ENCODE assay signal across 8 cellular contexts in genomic region chr9:34522971-34523797, GRCh38. TPM values are rescaled to one million over a fixed set of nuclear protein-coding genes. Genes with fewer than 3 reads are reported as not detected.
DNase-seq lines count a peak whose midpoint lies in the region; ATAC-seq and TF ChIP-seq lines count a peak whose summit lies in the region.

TSS of gene ENHO (minus strand) at chr9:34522990. CDS start at chr9:34521695, 1,295 bp downstream.

- peak; percentile 97 for ATAC-seq in gastroesophageal sphincter

- H3K79me2 ChIP-seq in MM.1S (ENCODE audit: low read length): no peaks in the 10 kb centered on the region

- H3K9ac ChIP-seq in MM.1S (ENCODE audit: low read length) (peak within 1 kb of the TSS; percentile 9; the same call in 1 of the 2 replicates), SK-N-MC (ENCODE audit: insufficient read length) (peak within 1 kb of the TSS; percentile 43)

- peaks cover 21% of the 10 kb centered on the region for H3K4me1 Mint-ChIP-seq in activated naive CD4-positive, alpha-beta T cell treated with anti-CD3 and anti-CD28 coated beads, Interleukin-2, amount 10 ng/mL, durations not matched to agents 7 days and 5 days

- CTCF ChIA-PET in activated naive CD4-positive, alpha-beta T cell treated with anti-CD3 and anti-CD28 coated beads, Interleukin-2, amount 10 ng/mL, durations not matched to agents 7 days and 5 days (lab: Charles Lee): interaction anchor here (1.0 to 1.1 kb wide), 3 partner anchors 81 to 119 kb away, joined by 3 to 4 read pairs (median 3); no protein-coding TSS in a partner anchor

- no peaks in the 10 kb centered on the region for H4K20me1 ChIP-seq in MM.1S (ENCODE audit: insufficient read depth, low read length)

- TF ChIP-seq CTCF in MM.1S (IDR thresholded peaks at IDR 0.05; ENCODE audit: low read length) (no peak), gastroesophageal sphincter (IDR thresholded peaks at IDR 0.05) (peak in 3 of 4 experiments; percentile 17 to 47 (median 43)), neutrophil (IDR thresholded peaks at IDR 0.05) (peak; percentile 59)

- no peak within 1 kb of the TSS for H3K27ac Mint-ChIP-seq in activated naive CD4-positive, alpha-beta T cell treated with anti-CD3 and anti-CD28 coated beads, Interleukin-2, amount 10 ng/mL, durations not matched to agents 7 days and 5 days

- H2AFZ ChIP-seq in MM.1S (ENCODE audit: low read length): peak within 1 kb of the TSS; percentile 57

- peak within 1 kb of the TSS; percentile 27 for H3K4me3 Mint-ChIP-seq in activated naive CD4-positive, alpha-beta T cell treated with anti-CD3 and anti-CD28 coated beads, Interleukin-2, amount 10 ng/mL, durations not matched to agents 7 days and 5 days

- no peaks in the 10 kb centered on the region for H3K36me3 Mint-ChIP-seq in activated naive CD4-positive, alpha-beta T cell treated with anti-CD3 and anti-CD28 coated beads, Interleukin-2, amount 10 ng/mL, durations not matched to agents 7 days and 5 days

- H3K27ac ChIP-seq in MM.1S (ENCODE audit: low read length) (no peak within 1 kb of the TSS), SK-N-MC (no peak within 1 kb of the TSS), gastroesophageal sphincter (peak within 1 kb of the TSS in 3 of 4 donors; percentile 49 to 64 (median 59)), neutrophil (peak within 1 kb of the TSS; percentile 10)

- TF ChIP-seq EP300 in gastroesophageal sphincter (IDR thresholded peaks at IDR 0.05): no peak

- peaks cover 60% of the 10 kb centered on the region for H3K27me3 Mint-ChIP-seq in activated naive CD4-positive, alpha-beta T cell treated with anti-CD3 and anti-CD28 coated beads, Interleukin-2, amount 10 ng/mL, durations not matched to agents 7 days and 5 days

- H3K4me1 ChIP-seq in HAP-1 (peaks cover 7% of the 10 kb centered on the region), MM.1S (ENCODE audit: low read length) (0 out of 2 replicates have a peak, but pooled peaks cover 4% of the 10 kb centered on the region), gastroesophageal sphincter (peaks cover 0 to 18% (median 6%) of the 10 kb centered on the region in 3 donors), neutrophil (ENCODE audit: control insufficient read depth in 1 of 2, insufficient read depth in 1 of 2, low read depth in 1 of 2, low read length in 1 of 2) (peaks cover 3 to 11% of the 10 kb centered on the region in 2 experiments)

- H3K4me2 ChIP-seq in MM.1S (ENCODE audit: low read depth, low read length): peak within 1 kb of the TSS; percentile 77

- 0 out of 2 replicates have a peak, but pooled peaks cover 3% of the 10 kb centered on the region for H3F3A ChIP-seq in MM.1S (ENCODE audit: insufficient read depth, low read length)

- H3K27me3 ChIP-seq in HAP-1 (ENCODE audit: low read depth) (no peaks in the 10 kb centered on the region), MM.1S (replicated peaks; ENCODE audit: insufficient read depth, low read length) (peaks cover 29% of the 10 kb centered on the region), gastroesophageal sphincter (no peaks in the 10 kb centered on the region), neutrophil (peaks cover 71% of the 10 kb centered on the region)

- no peak for TF ChIP-seq POLR2A in gastroesophageal sphincter (IDR thresholded peaks at IDR 0.05)

- H3K4me3 ChIP-seq in HAP-1: peak within 1 kb of the TSS; percentile 44
- H3K4me3 ChIP-seq in MM.1S (ENCODE audit: low read length): peak within 1 kb of the TSS; percentile 52
- H3K4me3 ChIP-seq in SK-N-MC: peak within 1 kb of the TSS; percentile 76
- peak within 1 kb of the TSS; percentile 4 to 64 for H3K4me3 ChIP-seq in gastroesophageal sphincter
- peak within 1 kb of the TSS; percentile 28 to 56 for H3K4me3 ChIP-seq in neutrophil (ENCODE audit: low read depth in 1 of 2, low read length in 1 of 2)

- whole genome bisulfite sequencing in gastroesophageal sphincter (ENCODE audit: low coverage in 1 of 2), 2 donors: 35% methylated on average over 4 of the region's 63 CpGs; no CpG with 5 or more reads in 1 of the 2 donors

- no peaks in the 10 kb centered on the region for H3K9me2 ChIP-seq in MM.1S (replicated peaks; ENCODE audit: insufficient read depth, low read length)

- no peaks in the 10 kb centered on the region for H3K9me3 Mint-ChIP-seq in activated naive CD4-positive, alpha-beta T cell treated with anti-CD3 and anti-CD28 coated beads, Interleukin-2, amount 10 ng/mL, durations not matched to agents 7 days and 5 days

- in situ Hi-C loops in HAP-1 (cut with MboI; ENCODE audit: low sequenced_read_pairs): no loop called here

- H3K9me3 ChIP-seq in HAP-1 (no peaks in the 10 kb centered on the region), MM.1S (replicated peaks; ENCODE audit: insufficient read depth, low read length) (no peaks in the 10 kb centered on the region), SK-N-MC (ENCODE audit: low read depth, low read length) (no peaks in the 10 kb centered on the region), gastroesophageal sphincter (no peaks in the 10 kb centered on the region), neutrophil (no peaks in the 10 kb centered on the region)

- DNase-seq in Daoy (ENCODE audit: low read depth) (peak; percentile 95), HAP-1 (ENCODE audit: low spot score in 2 of 2) (peak; percentile 92 to 93), MM.1S (peak; percentile 90), SK-N-MC (ENCODE audit: low read depth, low spot score) (no peak), stromal cell of bone marrow (ENCODE audit: low read depth) (peak; percentile 57)
- peak; percentile 91 for DNase-seq in activated naive CD4-positive, alpha-beta T cell treated with anti-CD3 and anti-CD28 coated beads, Interleukin-2, amount 10 ng/mL, durations not matched to agents 7 days and 5 days

- H3K36me3 ChIP-seq in HAP-1 (replicated peaks) (no peaks in the 10 kb centered on the region), MM.1S (replicated peaks; ENCODE audit: insufficient read depth, low read length) (no peaks in the 10 kb centered on the region), SK-N-MC (ENCODE audit: insufficient read depth, low read length) (no peaks in the 10 kb centered on the region), gastroesophageal sphincter (no peaks in the 10 kb centered on the region), neutrophil (no peaks in the 10 kb centered on the region)

RNA-seq across cellular contexts. Expression of gene ENHO, which starts in this region (rescaled TPM):
- total RNA-seq in Daoy (2014; rRNA removed; shearing (Covaris generic)): 0.24 and 1.9 TPM in 2 replicates
- 1 to 10 TPM in 1 of 4 donors, under 1 TPM in 2, not detected in 1; 0.30 to 1.1 (median 0.31) TPM for total RNA-seq in gastroesophageal sphincter

Comparison
In these comparisons a context has a peak if more than half of its experiments do, and no peak if none do; other contexts are left out.
1. H3K27ac ChIP-seq: peak in gastroesophageal sphincter (3 of 4) and neutrophil (single experiment); none in MM.1S (single experiment) and SK-N-MC (single experiment).
2. Peak in every context shown above with its lines, with median percentiles within 50 percentile points of each other: H3K4me3 ChIP-seq.